Comparison of ENCODE assay signal across 17 cellular contexts in the genomic region with DNA sequence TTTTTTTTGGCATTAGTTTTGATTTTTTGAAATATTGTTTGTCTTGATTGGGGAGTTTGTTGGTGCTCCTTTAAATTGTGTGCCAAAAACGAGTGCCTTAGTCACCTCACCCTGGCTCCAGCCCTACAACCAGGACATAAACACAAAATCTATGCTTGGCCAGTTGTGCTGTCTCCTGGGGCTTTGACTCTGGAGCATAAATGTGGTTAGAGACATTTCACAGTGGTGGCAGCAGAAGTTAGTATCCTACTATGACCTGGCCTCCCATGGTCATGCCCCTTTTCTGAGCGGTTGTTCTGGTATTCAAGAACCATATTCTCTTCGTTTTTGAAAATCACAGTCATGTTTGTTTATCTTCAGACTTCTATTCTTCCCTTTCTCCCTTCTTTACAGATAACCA.
"Had no signal": no experiment of that assay in that cellular context is flagged by ENCODE, and none has a peak within 500 bp of the region (broad histone marks: within the 10 kb centered on the region; RNA-seq: fewer than 3 reads in every experiment).

No MANE protein-coding gene starts in this region.

- H3K4me3 ChIP-seq: dorsolateral prefrontal cortex, hepatocyte, left lung, mucosa of descending colon, right atrium auricular region, suprapubic skin had no signal

- ATAC-seq: left lung; mucosa of descending colon; naive thymus-derived CD4-positive, alpha-beta T cell; stimulated activated naive CD8-positive, alpha-beta T cell treated with anti-CD3 and anti-CD28 coated beads, Interleukin-15, Interleukin-2, amounts not matched to agents 100 U/mL and 50 U/mL, for 24 hours had no signal

- H3K4me3 Mint-ChIP-seq: naive thymus-derived CD4-positive, alpha-beta T cell had no signal

- H3K27me3 Mint-ChIP-seq: naive thymus-derived CD4-positive, alpha-beta T cell had no signal

- H3K9me3 Mint-ChIP-seq: naive thymus-derived CD4-positive, alpha-beta T cell had no signal

- DNase-seq: activated CD4-positive, alpha-beta T cell treated with anti-CD3 and anti-CD28 coated beads, Interleukin-2, amount 50 U/mL, for 1 hour; activated effector memory CD4-positive, alpha-beta T cell treated with Interleukin-2 at 50 U/mL for 16 hours; activated naive CD4-positive, alpha-beta T cell treated with anti-CD3 and anti-CD28 coated beads, Interleukin-2, amount 50 U/mL, for 16 hours; dorsolateral prefrontal cortex; erythroblast; left lung; mucosa of descending colon; naive thymus-derived CD4-positive, alpha-beta T cell; small intestine; stimulated activated CD4-positive, alpha-beta T cell treated with anti-CD3 and anti-CD28 coated beads, Interleukin-4, amount 100 ng/mL, for 24 hours; stimulated activated CD8-positive, alpha-beta memory T cell treated with anti-CD3 and anti-CD28 coated beads, Interleukin-4, amount 100 ng/mL, for 48 hours; stimulated activated naive CD8-positive, alpha-beta T cell treated with anti-CD3 and anti-CD28 coated beads, Interleukin-15, Interleukin-2, amounts not matched to agents 100 U/mL and 50 U/mL, for 24 hours had no signal

- FAIRE-seq: astrocyte, keratinocyte, small intestine had no signal
